ENCODE assay signal across 1 cellular context in the genomic region with DNA sequence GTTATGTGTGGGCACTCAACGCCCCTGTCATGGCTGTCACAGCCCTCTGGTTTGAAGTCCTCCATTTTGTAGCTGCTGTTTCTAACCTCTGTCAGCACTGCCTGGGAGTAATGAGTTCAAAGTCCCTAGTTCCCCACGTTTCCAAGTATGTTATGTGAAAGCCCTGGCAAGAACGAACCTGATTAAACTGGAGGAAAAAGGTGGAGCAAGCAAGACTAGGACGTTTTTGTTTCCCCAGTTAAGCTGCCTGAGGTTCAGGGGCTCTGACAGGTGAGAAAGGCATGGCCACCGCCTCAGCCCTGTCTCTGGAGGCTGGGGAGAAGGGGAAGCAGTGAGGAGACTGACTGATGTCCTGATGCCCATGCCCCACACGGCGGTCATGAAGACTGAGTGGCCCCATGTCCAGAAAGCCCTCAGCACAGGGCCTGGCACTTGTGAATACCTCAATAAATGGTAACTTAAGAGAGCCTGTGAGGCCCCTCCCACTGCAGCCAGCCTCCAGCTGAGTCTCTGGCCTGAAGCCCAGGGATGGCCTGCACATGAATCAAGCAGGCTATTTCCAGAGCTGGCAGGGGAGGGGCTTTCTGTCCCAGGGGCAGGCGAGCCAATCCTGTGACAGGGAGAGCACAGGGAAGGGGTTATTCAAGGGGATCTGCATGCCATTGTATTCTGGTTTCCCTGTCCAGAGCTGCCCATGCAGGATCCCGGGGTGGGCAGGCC.
TF ChIP-seq lines count a peak whose summit lies in the region.

No MANE protein-coding gene starts in this region.

TF ChIP-seq in GM23338, 12 proteins besides CTCF, POLR2A, EP300 and RAD21 (continued from another document):
- TF ChIP-seq, protein P1, sequence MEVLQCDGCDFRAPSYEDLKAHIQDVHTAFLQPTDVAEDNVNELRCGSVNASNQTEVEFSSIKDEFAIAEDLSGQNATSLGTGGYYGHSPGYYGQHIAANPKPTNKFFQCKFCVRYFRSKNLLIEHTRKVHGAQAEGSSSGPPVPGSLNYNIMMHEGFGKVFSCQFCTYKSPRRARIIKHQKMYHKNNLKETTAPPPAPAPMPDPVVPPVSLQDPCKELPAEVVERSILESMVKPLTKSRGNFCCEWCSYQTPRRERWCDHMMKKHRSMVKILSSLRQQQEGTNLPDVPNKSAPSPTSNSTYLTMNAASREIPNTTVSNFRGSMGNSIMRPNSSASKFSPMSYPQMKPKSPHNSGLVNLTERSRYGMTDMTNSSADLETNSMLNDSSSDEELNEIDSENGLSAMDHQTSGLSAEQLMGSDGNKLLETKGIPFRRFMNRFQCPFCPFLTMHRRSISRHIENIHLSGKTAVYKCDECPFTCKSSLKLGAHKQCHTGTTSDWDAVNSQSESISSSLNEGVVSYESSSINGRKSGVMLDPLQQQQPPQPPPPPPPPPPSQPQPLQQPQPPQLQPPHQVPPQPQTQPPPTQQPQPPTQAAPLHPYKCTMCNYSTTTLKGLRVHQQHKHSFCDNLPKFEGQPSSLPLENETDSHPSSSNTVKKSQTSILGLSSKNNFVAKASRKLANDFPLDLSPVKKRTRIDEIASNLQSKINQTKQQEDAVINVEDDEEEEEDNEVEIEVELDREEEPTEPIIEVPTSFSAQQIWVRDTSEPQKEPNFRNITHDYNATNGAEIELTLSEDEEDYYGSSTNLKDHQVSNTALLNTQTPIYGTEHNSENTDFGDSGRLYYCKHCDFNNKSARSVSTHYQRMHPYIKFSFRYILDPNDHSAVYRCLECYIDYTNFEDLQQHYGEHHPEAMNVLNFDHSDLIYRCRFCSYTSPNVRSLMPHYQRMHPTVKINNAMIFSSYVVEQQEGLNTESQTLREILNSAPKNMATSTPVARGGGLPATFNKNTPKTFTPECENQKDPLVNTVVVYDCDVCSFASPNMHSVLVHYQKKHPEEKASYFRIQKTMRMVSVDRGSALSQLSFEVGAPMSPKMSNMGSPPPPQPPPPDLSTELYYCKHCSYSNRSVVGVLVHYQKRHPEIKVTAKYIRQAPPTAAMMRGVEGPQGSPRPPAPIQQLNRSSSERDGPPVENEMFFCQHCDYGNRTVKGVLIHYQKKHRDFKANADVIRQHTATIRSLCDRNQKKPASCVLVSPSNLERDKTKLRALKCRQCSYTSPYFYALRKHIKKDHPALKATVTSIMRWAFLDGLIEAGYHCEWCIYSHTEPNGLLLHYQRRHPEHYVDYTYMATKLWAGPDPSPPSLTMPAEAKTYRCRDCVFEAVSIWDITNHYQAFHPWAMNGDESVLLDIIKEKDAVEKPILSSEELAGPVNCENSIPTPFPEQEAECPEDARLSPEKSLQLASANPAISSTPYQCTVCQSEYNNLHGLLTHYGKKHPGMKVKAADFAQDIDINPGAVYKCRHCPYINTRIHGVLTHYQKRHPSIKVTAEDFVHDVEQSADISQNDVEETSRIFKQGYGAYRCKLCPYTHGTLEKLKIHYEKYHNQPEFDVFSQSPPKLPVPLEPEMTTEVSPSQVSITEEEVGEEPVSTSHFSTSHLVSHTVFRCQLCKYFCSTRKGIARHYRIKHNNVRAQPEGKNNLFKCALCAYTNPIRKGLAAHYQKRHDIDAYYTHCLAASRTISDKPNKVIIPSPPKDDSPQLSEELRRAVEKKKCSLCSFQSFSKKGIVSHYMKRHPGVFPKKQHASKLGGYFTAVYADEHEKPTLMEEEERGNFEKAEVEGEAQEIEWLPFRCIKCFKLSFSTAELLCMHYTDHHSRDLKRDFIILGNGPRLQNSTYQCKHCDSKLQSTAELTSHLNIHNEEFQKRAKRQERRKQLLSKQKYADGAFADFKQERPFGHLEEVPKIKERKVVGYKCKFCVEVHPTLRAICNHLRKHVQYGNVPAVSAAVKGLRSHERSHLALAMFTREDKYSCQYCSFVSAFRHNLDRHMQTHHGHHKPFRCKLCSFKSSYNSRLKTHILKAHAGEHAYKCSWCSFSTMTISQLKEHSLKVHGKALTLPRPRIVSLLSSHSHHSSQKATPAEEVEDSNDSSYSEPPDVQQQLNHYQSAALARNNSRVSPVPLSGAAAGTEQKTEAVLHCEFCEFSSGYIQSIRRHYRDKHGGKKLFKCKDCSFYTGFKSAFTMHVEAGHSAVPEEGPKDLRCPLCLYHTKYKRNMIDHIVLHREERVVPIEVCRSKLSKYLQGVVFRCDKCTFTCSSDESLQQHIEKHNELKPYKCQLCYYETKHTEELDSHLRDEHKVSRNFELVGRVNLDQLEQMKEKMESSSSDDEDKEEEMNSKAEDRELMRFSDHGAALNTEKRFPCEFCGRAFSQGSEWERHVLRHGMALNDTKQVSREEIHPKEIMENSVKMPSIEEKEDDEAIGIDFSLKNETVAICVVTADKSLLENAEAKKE (CRISPR knock-in tag; IDR thresholded peaks at IDR 0.05): no peak
- TF ChIP-seq STAT1 (IDR thresholded peaks at IDR 0.05; ENCODE audit: unreplicated experiment) (no peak), JUNB (IDR thresholded peaks at IDR 0.05; ENCODE audit: unreplicated experiment) (no peak), NANOG (IDR thresholded peaks at IDR 0.05; ENCODE audit: borderline replicate concordance) (no peak), ZNF114 (CRISPR knock-in tag; IDR thresholded peaks at IDR 0.05) (no peak), EZH2 (IDR thresholded peaks at IDR 0.05; ENCODE audit: low read depth, unreplicated experiment) (no peak)
- TF ChIP-seq, protein P2, sequence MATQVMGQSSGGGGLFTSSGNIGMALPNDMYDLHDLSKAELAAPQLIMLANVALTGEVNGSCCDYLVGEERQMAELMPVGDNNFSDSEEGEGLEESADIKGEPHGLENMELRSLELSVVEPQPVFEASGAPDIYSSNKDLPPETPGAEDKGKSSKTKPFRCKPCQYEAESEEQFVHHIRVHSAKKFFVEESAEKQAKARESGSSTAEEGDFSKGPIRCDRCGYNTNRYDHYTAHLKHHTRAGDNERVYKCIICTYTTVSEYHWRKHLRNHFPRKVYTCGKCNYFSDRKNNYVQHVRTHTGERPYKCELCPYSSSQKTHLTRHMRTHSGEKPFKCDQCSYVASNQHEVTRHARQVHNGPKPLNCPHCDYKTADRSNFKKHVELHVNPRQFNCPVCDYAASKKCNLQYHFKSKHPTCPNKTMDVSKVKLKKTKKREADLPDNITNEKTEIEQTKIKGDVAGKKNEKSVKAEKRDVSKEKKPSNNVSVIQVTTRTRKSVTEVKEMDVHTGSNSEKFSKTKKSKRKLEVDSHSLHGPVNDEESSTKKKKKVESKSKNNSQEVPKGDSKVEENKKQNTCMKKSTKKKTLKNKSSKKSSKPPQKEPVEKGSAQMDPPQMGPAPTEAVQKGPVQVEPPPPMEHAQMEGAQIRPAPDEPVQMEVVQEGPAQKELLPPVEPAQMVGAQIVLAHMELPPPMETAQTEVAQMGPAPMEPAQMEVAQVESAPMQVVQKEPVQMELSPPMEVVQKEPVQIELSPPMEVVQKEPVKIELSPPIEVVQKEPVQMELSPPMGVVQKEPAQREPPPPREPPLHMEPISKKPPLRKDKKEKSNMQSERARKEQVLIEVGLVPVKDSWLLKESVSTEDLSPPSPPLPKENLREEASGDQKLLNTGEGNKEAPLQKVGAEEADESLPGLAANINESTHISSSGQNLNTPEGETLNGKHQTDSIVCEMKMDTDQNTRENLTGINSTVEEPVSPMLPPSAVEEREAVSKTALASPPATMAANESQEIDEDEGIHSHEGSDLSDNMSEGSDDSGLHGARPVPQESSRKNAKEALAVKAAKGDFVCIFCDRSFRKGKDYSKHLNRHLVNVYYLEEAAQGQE (IDR thresholded peaks at IDR 0.05; ENCODE audit: unreplicated experiment): no peak
